ENCODE assay signal across 24 cellular contexts in genomic region chr2:147467441-147467840, GRCh38.
"Had no signal": no experiment of that assay in that cellular context is flagged by ENCODE, and none has a peak within 500 bp of the region (broad histone marks: within the 10 kb centered on the region; RNA-seq: fewer than 3 reads in every experiment).

No MANE protein-coding gene starts in this region.

- H3K9me3 Mint-ChIP-seq: activated B cell treated with CpG ODN at 0.5 μM for 24 hours; activated naive CD4-positive, alpha-beta T cell treated with anti-CD3 and anti-CD28 coated beads, Interleukin-2, amount 50 U/mL, for 24 hours; activated T-cell treated with anti-CD3 and anti-CD28 coated beads, Interleukin-2, amount 50 U/mL, for 24 hours had no signal

- DNase-seq: activated B cell treated with CpG ODN at 0.5 μM for 24 hours; activated CD4-positive, alpha-beta T cell treated with anti-CD3 and anti-CD28 coated beads for 1 hour; activated CD4-positive, alpha-beta T cell treated with anti-CD3 and anti-CD28 coated beads, Interleukin-2, amount 10 ng/mL, durations not matched to agents 24 days and 14 days; activated CD4-positive, alpha-beta T cell treated with anti-CD3 and anti-CD28 coated beads, Interleukin-2, amount 50 U/mL, for 48 hours; activated CD8-positive, alpha-beta memory T cell treated with anti-CD3 and anti-CD28 coated beads, Interleukin-2, amount 10 ng/mL, durations not matched to agents 7 days and 5 days; activated effector memory CD4-positive, alpha-beta T cell treated with Interleukin-2 at 50 U/mL for 16 hours; activated naive CD4-positive, alpha-beta T cell; activated T-cell treated with anti-CD3 and anti-CD28 coated beads, Interleukin-2, amount 50 U/mL, for 24 hours; amniotic stem cell; body of pancreas; NCI-H1092 treated with DMSO at 0.1 percent for 48 hours; NCI-H1436; NCI-H1694 treated with DMSO at 0.1 percent for 48 hours; NCI-H2029 treated with DMSO at 0.1 percent for 48 hours; NCI-H345; NCI-H510A; NCI-H526 treated with DMSO at 0.1 percent for 48 hours; SHP77 treated with DMSO at 0.1 percent for 48 hours; T-helper 17 cell; T-helper 9 cell had no signal

- H3K4me1 ChIP-seq: ascending aorta had no signal

- H3K9me3 ChIP-seq: ascending aorta, body of pancreas had no signal

- H3K4me1 Mint-ChIP-seq: activated B cell treated with CpG ODN at 0.5 μM for 24 hours; activated naive CD4-positive, alpha-beta T cell treated with anti-CD3 and anti-CD28 coated beads, Interleukin-2, amount 50 U/mL, for 24 hours; central memory CD8-positive, alpha-beta T cell; T-helper 17 cell had no signal

- H3K36me3 ChIP-seq: ascending aorta had no signal

- H3K27ac Mint-ChIP-seq: activated B cell treated with CpG ODN at 0.5 μM for 24 hours; activated CD4-positive, alpha-beta T cell treated with anti-CD3 and anti-CD28 coated beads, Interleukin-2, amount 10 ng/mL, durations not matched to agents 24 days and 14 days; activated CD8-positive, alpha-beta memory T cell treated with anti-CD3 and anti-CD28 coated beads, Interleukin-2, amount 10 ng/mL, durations not matched to agents 7 days and 5 days; activated naive CD4-positive, alpha-beta T cell treated with anti-CD3 and anti-CD28 coated beads, Interleukin-2, amount 50 U/mL, for 24 hours; activated T-cell treated with anti-CD3 and anti-CD28 coated beads, Interleukin-2, amount 50 U/mL, for 24 hours; activated T-helper 1 cell treated with anti-CD3 and anti-CD28 coated beads, Interleukin-12 subunit alpha, Interleukin-12 subunit beta, Interleukin-2, Interleukin-4 antibody, amounts not matched to agents 30 ng/mL and 10 ng/mL and 1 ng/mL, durations not matched to agents 14 hours and 24 hours and 36 hours; T-helper 17 cell had no signal

- H3K36me3 Mint-ChIP-seq: activated CD8-positive, alpha-beta memory T cell treated with anti-CD3 and anti-CD28 coated beads, Interleukin-2, amount 10 ng/mL, durations not matched to agents 7 days and 5 days; activated naive CD4-positive, alpha-beta T cell treated with anti-CD3 and anti-CD28 coated beads, Interleukin-2, amount 50 U/mL, for 24 hours had no signal

- H3K4me3 ChIP-seq: ascending aorta, body of pancreas had no signal

- H3K27me3 Mint-ChIP-seq: activated B cell treated with CpG ODN at 0.5 μM for 24 hours; activated CD4-positive, alpha-beta T cell treated with anti-CD3 and anti-CD28 coated beads, Interleukin-2, amount 10 ng/mL, durations not matched to agents 24 days and 14 days; activated CD8-positive, alpha-beta memory T cell treated with anti-CD3 and anti-CD28 coated beads, Interleukin-2, amount 10 ng/mL, durations not matched to agents 7 days and 5 days; activated naive CD4-positive, alpha-beta T cell treated with anti-CD3 and anti-CD28 coated beads, Interleukin-2, amount 50 U/mL, for 24 hours; activated T-cell treated with anti-CD3 and anti-CD28 coated beads, Interleukin-2, amount 50 U/mL, for 24 hours; central memory CD8-positive, alpha-beta T cell; T-helper 17 cell had no signal

- H3K27ac ChIP-seq: ascending aorta, body of pancreas had no signal

- H3K4me3 Mint-ChIP-seq: activated B cell treated with CpG ODN at 0.5 μM for 24 hours; activated CD4-positive, alpha-beta T cell treated with anti-CD3 and anti-CD28 coated beads, Interleukin-2, amount 10 ng/mL, durations not matched to agents 24 days and 14 days; activated CD8-positive, alpha-beta memory T cell treated with anti-CD3 and anti-CD28 coated beads, Interleukin-2, amount 10 ng/mL, durations not matched to agents 7 days and 5 days; activated naive CD4-positive, alpha-beta T cell treated with anti-CD3 and anti-CD28 coated beads, Interleukin-2, amount 50 U/mL, for 24 hours; activated T-cell treated with anti-CD3 and anti-CD28 coated beads, Interleukin-2, amount 50 U/mL, for 24 hours; activated T-helper 1 cell treated with anti-CD3 and anti-CD28 coated beads, Interleukin-12 subunit alpha, Interleukin-12 subunit beta, Interleukin-2, Interleukin-4 antibody, amounts not matched to agents 30 ng/mL and 10 ng/mL and 1 ng/mL, durations not matched to agents 14 hours and 24 hours and 36 hours; central memory CD8-positive, alpha-beta T cell; T-helper 17 cell had no signal

- H3K27me3 ChIP-seq: ascending aorta, body of pancreas had no signal
